Comparison of ENCODE assay signal across 8 cellular contexts in the genomic region with DNA sequence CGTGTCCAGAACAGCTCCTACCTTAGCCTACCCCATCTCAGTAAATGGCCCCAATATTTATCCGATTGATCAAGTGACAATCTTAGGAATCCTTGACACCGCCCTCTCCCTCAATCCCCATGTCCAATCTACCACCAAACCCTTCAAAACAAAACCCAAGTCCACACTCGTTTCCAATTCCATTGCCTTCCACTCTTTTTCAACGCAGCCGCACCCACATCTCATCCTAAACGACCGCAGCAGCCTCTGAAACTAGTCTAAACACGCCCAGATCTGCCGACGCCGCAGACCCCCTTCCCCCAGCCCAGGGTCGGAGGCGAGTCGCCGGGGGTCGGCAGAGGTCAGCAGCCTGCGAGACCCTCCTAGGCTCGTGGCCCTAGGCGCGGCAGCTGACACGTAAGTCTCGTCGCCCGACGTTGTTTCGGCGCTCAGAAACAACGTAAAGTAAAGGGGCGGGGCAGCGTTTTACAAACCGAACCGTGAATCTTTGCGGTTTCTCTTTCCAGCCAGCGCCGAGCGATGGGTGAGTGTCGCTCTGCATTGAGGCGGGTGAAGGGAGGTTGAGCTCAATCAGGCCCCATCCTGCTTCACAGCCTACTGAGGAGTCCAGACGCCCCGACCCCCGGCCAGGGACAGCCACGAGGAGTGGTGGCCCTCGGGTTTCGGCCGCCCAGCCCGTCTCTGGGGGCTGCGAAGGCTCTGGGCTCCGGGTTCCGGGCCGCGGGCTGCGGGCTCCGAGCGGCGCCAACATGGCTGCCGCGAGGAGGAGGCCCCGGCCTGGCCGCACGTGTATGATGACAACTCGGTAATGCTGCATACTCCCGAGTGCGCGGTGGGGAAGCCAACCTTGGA. TPM values are rescaled to one million over a fixed set of nuclear protein-coding genes. Genes with fewer than 3 reads are reported as not detected.
DNase-seq lines count a peak whose midpoint lies in the region; ATAC-seq and TF ChIP-seq lines count a peak whose summit lies in the region.

TSS of gene RPS8 (plus strand) at position 463 of the 852 bp plus-strand sequence. CDS start at position 520, 57 bp downstream.

- H3K9me3 ChIP-seq in spleen: no peaks in the 10 kb centered on the region

- H3K4me3 ChIP-seq in cardiac fibroblast (replicated peaks in 1 of 2; ENCODE audit: low read depth in 2 of 2, low read length in 2 of 2): peak within 1 kb of the TSS; percentile 84
- peak within 1 kb of the TSS; percentile 73 to 93 (median 84) for H3K4me3 ChIP-seq in spleen

- H3K4me1 ChIP-seq in spleen: peaks cover 15 to 52% (median 36%) of the 10 kb centered on the region in 6 donors

- H3K27me3 Mint-ChIP-seq in activated B cell treated with CpG ODN at 0.5 μM for 24 hours: no peaks in the 10 kb centered on the region

- H3K4me3 Mint-ChIP-seq in activated B cell treated with CpG ODN at 0.5 μM for 24 hours: peak within 1 kb of the TSS; percentile 98

- CTCF ChIA-PET in activated B cell treated with CpG ODN at 0.5 μM for 24 hours (lab: Charles Lee): interaction anchor here (0.6 to 2.1 kb wide), 8 partner anchors 9 to 63 kb away, joined by 3 to 10 read pairs (median 3); partner anchors contain the start of genes PLK3 and RNU5D-1

- peak within 1 kb of the TSS; percentile 95 to 98 (median 98) for H3K27ac ChIP-seq in spleen

- peak; percentile 66 to 89 (median 73) for TF ChIP-seq POLR2A in spleen (IDR thresholded peaks at IDR 0.05)

- POLR2A ChIA-PET in activated B cell treated with CpG ODN at 0.5 μM for 24 hours (lab: Charles Lee): interaction anchor here (0.5 to 6.3 kb wide), 46 partner anchors 9 to 808 kb away, joined by 3 to 149 read pairs (median 6); partner anchors contain the start of genes AKR1A1, ARMH1, BEST4 and BTBD19

- WGBS in spleen, 5 donors: 0 to 1% (median 0%) methylated on average over 33 to 65 of the region's 65 CpGs

- peaks cover 40% of the 10 kb centered on the region for H3K4me1 Mint-ChIP-seq in activated B cell treated with CpG ODN at 0.5 μM for 24 hours

- no peaks in the 10 kb centered on the region for H3K27me3 ChIP-seq in spleen (replicated peaks in 1 of 7)

- ATAC-seq in GM18909 (IDR thresholded peaks at IDR 0.05; ENCODE audit: poor library complexity, unreplicated experiment) (peak; percentile 80), HG03159 (IDR thresholded peaks at IDR 0.05; ENCODE audit: unreplicated experiment) (peak; percentile 78), activated B cell treated with CpG ODN at 0.5 μM for 24 hours (ENCODE audit: low read depth) (peak; percentile 82)

- peak within 1 kb of the TSS; percentile 99 for H3K27ac Mint-ChIP-seq in activated B cell treated with CpG ODN at 0.5 μM for 24 hours

- intact Hi-C loops in activated B cell treated with CpG ODN at 0.5 μM for 24 hours (cut with micrococcal nuclease) (loop anchor here (1.0 to 2.0 kb wide), 5 partner anchors 11 to 53 kb away; partner anchors contain the start of genes KIF2C and RNU5D-1), spleen (cut with DNase I; ENCODE audit: low total_unique reads) (no loop called here)

- H3K36me3 Mint-ChIP-seq in activated B cell treated with CpG ODN at 0.5 μM for 24 hours (ENCODE audit: low read depth): peaks cover 50% of the 10 kb centered on the region

- H3K9me3 Mint-ChIP-seq in activated B cell treated with CpG ODN at 0.5 μM for 24 hours: no peaks in the 10 kb centered on the region

- H3K36me3 ChIP-seq in spleen: peaks cover 0 to 43% (median 39%) of the 10 kb centered on the region in 6 donors

- no peak for TF ChIP-seq CTCF in activated B cell treated with CpG ODN at 0.5 μM for 24 hours (IDR thresholded peaks at IDR 0.05)
- TF ChIP-seq CTCF in cardiac fibroblast (IDR thresholded peaks at IDR 0.05; ENCODE audit: low read depth, low read length): no peak
- TF ChIP-seq CTCF in spleen (IDR thresholded peaks at IDR 0.05 in 8 of 11, conservative IDR thresholded peaks at IDR 0.05 in 3 of 11): peak in 1 of 11 experiments; percentile 13

- DNase-seq in AG08396 (ENCODE audit: low spot score) (peak; percentile 90), NCI-H2227 treated with DMSO at 0.1 percent for 48 hours (lab: John Stamatoyannopoulos, UW) (peak; percentile 93), activated B cell treated with CpG ODN at 0.5 μM for 24 hours (peak; percentile 84), cardiac fibroblast (ENCODE audit: low read depth in 2 of 2) (peak; percentile 94 to 96), inferior parietal cortex (ENCODE audit: extremely low spot score) (peak; percentile 98), spleen (peak; percentile 96)

RNA-seq across cellular contexts. Expression of gene RPS8, which starts in this region (rescaled TPM):
- total RNA-seq in activated B cell treated with CpG ODN at 0.5 μM for 24 hours: 3,767 and 4,240 TPM in 2 replicates
- total RNA-seq in spleen: 1,000 to 10,000 TPM; 1,626 to 2,405 (median 2,159) TPM
- 1,000 to 10,000 TPM; 4,436 to 6,194 (median 5,972) TPM for polyA plus RNA-seq in spleen

Comparison
In these comparisons a context has a peak if more than half of its experiments do, and no peak if none do; other contexts are left out.
1. Peak in every context shown above with its lines: DNase-seq, ATAC-seq, H3K4me3 ChIP-seq and H3K27ac ChIP-seq.